In genomic region chr4:76513517-76513916, GRCh38 we compare ENCODE assay signal across 16 cellular contexts.
"Had no signal": no experiment of that assay in that cellular context is flagged by ENCODE, and none has a peak within 500 bp of the region (broad histone marks: within the 10 kb centered on the region; RNA-seq: fewer than 3 reads in every experiment).

No MANE protein-coding gene starts in this region.

- H3K4me1 ChIP-seq: foreskin keratinocyte, psoas muscle, thyroid gland had no signal

- H3K27ac Mint-ChIP-seq: dendritic cell treated with granulocyte-macrophage colony-stimulating factor and Interleukin-4, amounts not matched to agents 40 ng/mL and 50 ng/mL, for 4 days; type B pancreatic cell had no signal

- H3K27me3 Mint-ChIP-seq: type B pancreatic cell had no signal

- H3K4me3 Mint-ChIP-seq: dendritic cell treated with granulocyte-macrophage colony-stimulating factor and Interleukin-4, amounts not matched to agents 40 ng/mL and 50 ng/mL, for 4 days; naive thymus-derived CD4-positive, alpha-beta T cell; nephron progenitor cell; type B pancreatic cell had no signal

- ATAC-seq: foreskin keratinocyte; naive thymus-derived CD4-positive, alpha-beta T cell; psoas muscle had no signal

- H3K27ac ChIP-seq: foreskin keratinocyte, psoas muscle, right atrium auricular region, suprapubic skin, thyroid gland had no signal

- H3K9me3 Mint-ChIP-seq: dendritic cell treated with granulocyte-macrophage colony-stimulating factor and Interleukin-4, amounts not matched to agents 40 ng/mL and 50 ng/mL, for 4 days; type B pancreatic cell had no signal

- FAIRE-seq: colon, endothelial cell of umbilical vein, urothelium cell line had no signal

- H3K4me2 ChIP-seq: smooth muscle cell had no signal

- H3K36me3 Mint-ChIP-seq: type B pancreatic cell had no signal

- H3K36me3 ChIP-seq: right atrium auricular region, suprapubic skin, thyroid gland had no signal

- DNase-seq: erythroblast; foreskin keratinocyte; naive thymus-derived CD4-positive, alpha-beta T cell; nephron progenitor cell; psoas muscle; stimulated activated CD4-positive, alpha-beta T cell treated with anti-CD3 and anti-CD28 coated beads, Interleukin-2, amount 100 ng/mL, for 48 hours; stimulated activated naive CD4-positive, alpha-beta T cell treated with Interleukin-2 at 50 U/mL for 16 hours; thyroid gland had no signal

- H3K27me3 ChIP-seq: foreskin keratinocyte, right atrium auricular region, suprapubic skin, thyroid gland had no signal

- H3K4me3 ChIP-seq: psoas muscle, right atrium auricular region, smooth muscle cell, suprapubic skin, thyroid gland had no signal

- H3K9me3 ChIP-seq: psoas muscle, suprapubic skin, thyroid gland had no signal
